Comparison of ENCODE assay signal across 9 cellular contexts in genomic region chr3:23685484-23686258, GRCh38.
DNase-seq lines count a peak whose midpoint lies in the region; ATAC-seq, FAIRE-seq and TF ChIP-seq lines count a peak whose summit lies in the region.
"Had no signal": no experiment of that assay in that cellular context is flagged by ENCODE, and none has a peak within 500 bp of the region (broad histone marks: within the 10 kb centered on the region; RNA-seq: fewer than 3 reads in every experiment).

No MANE protein-coding gene starts in this region.

- DNase-seq in CD14-positive monocyte (ENCODE audit: low spot score) (peak; percentile 56), HTR-8/SVneo (ENCODE audit: insufficient read length, low spot score) (peak; percentile 88), astrocyte (ENCODE audit: low read depth) (peak; percentile 98), hypothalamus (lab: John Stamatoyannopoulos, UW) (peak in 26 of 51 donors; percentile 2 to 74 (median 12)), stromal cell of bone marrow (ENCODE audit: low read depth) (peak; percentile 100), HuH-7 (ENCODE audit: low spot score) (no peak), NCI-H1048 (lab: John Stamatoyannopoulos, UW) (no peak)

- no peaks in the 10 kb centered on the region for H3K4me1 Mint-ChIP-seq in CD14-positive monocyte
- peaks cover 15% of the 10 kb centered on the region for H3K4me1 Mint-ChIP-seq in astrocyte (ENCODE audit: low read depth, unreplicated experiment)

- peak overlapping the region in 1 of 7 donors; percentile 16 for H3K27ac Mint-ChIP-seq in CD14-positive monocyte
- H3K27ac Mint-ChIP-seq in astrocyte (ENCODE audit: unreplicated experiment), result peak overlapping the region; percentile 86

- H3K4me1 ChIP-seq in astrocyte (ENCODE audit: insufficient read depth, low read length), result peaks cover 16% of the 10 kb centered on the region

- no peak overlapping the region for H3K9ac ChIP-seq in astrocyte (ENCODE audit: low read length)

- H3K36me3 ChIP-seq in astrocyte (ENCODE audit: insufficient read depth, low read length), result no peaks in the 10 kb centered on the region

- H3K79me2 ChIP-seq in astrocyte (ENCODE audit: insufficient read depth, low read length), result no peaks in the 10 kb centered on the region

- ATAC-seq in GM21367 (IDR thresholded peaks at IDR 0.05; ENCODE audit: unreplicated experiment), result no peak

- H3K27me3 Mint-ChIP-seq in CD14-positive monocyte (ENCODE audit: low read depth in 3 of 3) (peaks cover 0 to 2% (median 1%) of the 10 kb centered on the region in 3 donors), astrocyte (ENCODE audit: low read depth, unreplicated experiment) (no peaks in the 10 kb centered on the region)

- H2AFZ ChIP-seq in astrocyte (ENCODE audit: low read depth, low read length), result no peak overlapping the region

- no peaks in the 10 kb centered on the region for H4K20me1 ChIP-seq in astrocyte (ENCODE audit: insufficient read depth, low read length)

- no peaks in the 10 kb centered on the region for H3K27me3 ChIP-seq in astrocyte (ENCODE audit: insufficient read depth, low read length)

- no peaks in the 10 kb centered on the region for H3K9me3 ChIP-seq in astrocyte (ENCODE audit: insufficient read depth, low read depth, low read length)

- H3K36me3 Mint-ChIP-seq in CD14-positive monocyte (no peaks in the 10 kb centered on the region), astrocyte (ENCODE audit: low read depth, unreplicated experiment) (peaks cover 6% of the 10 kb centered on the region)

- H3K9me3 Mint-ChIP-seq in CD14-positive monocyte (peaks cover 6 to 21% (median 9%) of the 10 kb centered on the region in 7 donors), astrocyte (ENCODE audit: unreplicated experiment) (peaks cover 14% of the 10 kb centered on the region)

- H3K4me3 Mint-ChIP-seq in CD14-positive monocyte, result no peak overlapping the region
- H3K4me3 Mint-ChIP-seq in astrocyte (ENCODE audit: unreplicated experiment), result no peak overlapping the region

- no peak overlapping the region for H3K4me3 ChIP-seq in astrocyte (ENCODE audit: insufficient read depth, low read depth, low read length)

- H3K4me2 ChIP-seq in astrocyte (ENCODE audit: low read length), result peak overlapping the region; percentile 52

- FAIRE-seq in HTR-8/SVneo (lab: Jason Lieb, UNC) (peak; percentile 51), astrocyte (lab: Jason Lieb, UNC) (peak; percentile 96)
- FAIRE-seq: frontal cortex had no signal

- intact Hi-C loops in CD14-positive monocyte (cut with micrococcal nuclease), result no loop called here

- H3K27ac ChIP-seq in astrocyte (ENCODE audit: low read depth, low read length), result peak overlapping the region; percentile 68

- TF ChIP-seq CTCF in CD14-positive monocyte (IDR thresholded peaks at IDR 0.05), result no peak
- no peak for TF ChIP-seq CTCF in astrocyte (IDR thresholded peaks at IDR 0.05; ENCODE audit: insufficient read depth, low read depth, low read length)

Comparison
In these comparisons a context has a peak if more than half of its experiments do, and no peak if none do; other contexts are left out.
1. DNase-seq: peak in CD14-positive monocyte (single experiment), HTR-8/SVneo (single experiment), astrocyte (single experiment), hypothalamus (26 of 51) and stromal cell of bone marrow (single experiment); none in HuH-7 (single experiment) and NCI-H1048 (single experiment).